33 cellular contexts compared by ENCODE assay signal in genomic region chr7:122643248-122643647, GRCh38. TPM values are rescaled to one million over a fixed set of nuclear protein-coding genes. Genes with fewer than 3 reads are reported as not detected.
"Had no signal": no experiment of that assay in that cellular context is flagged by ENCODE, and none has a peak within 500 bp of the region (broad histone marks: within the 10 kb centered on the region; RNA-seq: fewer than 3 reads in every experiment).

No MANE protein-coding gene starts in this region.

- ATAC-seq: activated CD8-positive, alpha-beta T cell treated with anti-CD3 and anti-CD28 coated beads for 36 hours; activated naive CD4-positive, alpha-beta T cell treated with anti-CD3 and anti-CD28 coated beads, Interleukin-2, amount 50 U/mL, for 72 hours; activated T-cell treated with anti-CD3 and anti-CD28 coated beads, Interleukin-2, amount 50 U/mL, for 4 hours; activated T-cell treated with anti-CD3 and anti-CD28 coated beads, Interleukin-2, amount 50 U/mL, for 72 hours; activated T-helper 17 cell treated with anti-CD3 and anti-CD28 coated beads, Interleukin-2, amount 50 U/mL, for 72 hours; body of pancreas had no signal

- H3K4me1 ChIP-seq: adrenal gland, body of pancreas, breast epithelium had no signal

- DNase-seq: activated B cell treated with CpG ODN at 0.5 μM for 24 hours; activated CD4-positive, alpha-beta memory T cell treated with anti-CD3 and anti-CD28 coated beads for 36 hours; activated CD4-positive, alpha-beta T cell treated with anti-CD3 and anti-CD28 coated beads for 4 hours; activated CD4-positive, alpha-beta T cell treated with anti-CD3 and anti-CD28 coated beads, Interleukin-2, amount 10 ng/mL, durations not matched to agents 24 days and 14 days; activated CD4-positive, alpha-beta T cell treated with anti-CD3 and anti-CD28 coated beads, Interleukin-2, amount 50 U/mL, for 1 hour; activated CD4-positive, alpha-beta T cell treated with anti-CD3 and anti-CD28 coated beads, Interleukin-2, amount 50 U/mL, for 4 hours; activated CD4-positive, CD25-positive, alpha-beta regulatory T cell treated with anti-CD3 and anti-CD28 coated beads, Interleukin-2, amount 50 U/mL, for 72 hours; activated CD8-positive, alpha-beta memory T cell treated with anti-CD3 and anti-CD28 coated beads, Interleukin-2, amount 50 U/mL, for 4 hours; activated CD8-positive, alpha-beta T cell treated with anti-CD3 and anti-CD28 coated beads for 36 hours; activated effector memory CD4-positive, alpha-beta T cell treated with anti-CD3 and anti-CD28 coated beads, Interleukin-2, amount 50 U/mL, for 16 hours; activated gamma-delta T cell treated with Interleukin-2 at 50 U/mL for 16 hours; activated naive CD4-positive, alpha-beta T cell; activated naive CD4-positive, alpha-beta T cell treated with anti-CD3 and anti-CD28 coated beads for 36 hours; activated naive CD4-positive, alpha-beta T cell treated with anti-CD3 and anti-CD28 coated beads, Interleukin-2, amount 50 U/mL, for 16 hours; activated naive CD8-positive, alpha-beta T cell treated with anti-CD3 and anti-CD28 coated beads for 36 hours; activated T-cell treated with anti-CD3 and anti-CD28 coated beads for 4 hours; activated T-cell treated with anti-CD3 and anti-CD28 coated beads, Interleukin-2, amount 50 U/mL, for 1 hour; activated T-cell treated with anti-CD3 and anti-CD28 coated beads, Interleukin-2, amount 50 U/mL, for 4 hours; activated T-cell treated with anti-CD3 and anti-CD28 coated beads, Interleukin-2, amount 50 U/mL, for 72 hours; adrenal gland; amniotic stem cell; aorta; body of pancreas; brain microvascular endothelial cell; central memory CD4-positive, alpha-beta T cell; T-helper 2 cell; T-helper 9 cell had no signal

- H3K9me3 ChIP-seq: adrenal gland, body of pancreas, breast epithelium had no signal

- H3K4me3 ChIP-seq: adrenal gland, body of pancreas, breast epithelium had no signal

- H3K36me3 ChIP-seq: adrenal gland, brain microvascular endothelial cell, breast epithelium had no signal

- H3K27ac ChIP-seq: adrenal gland, body of pancreas, brain microvascular endothelial cell, breast epithelium, VCaP had no signal

- H3K27me3 ChIP-seq: adrenal gland, body of pancreas, brain microvascular endothelial cell, breast epithelium had no signal

RNA-seq across cellular contexts. Expression of gene RNF133, which starts 55.7 kb away (rescaled TPM):
- total RNA-seq: activated B cell treated with CpG ODN at 0.5 μM for 24 hours; activated CD4-positive, alpha-beta memory T cell treated with anti-CD3 and anti-CD28 coated beads for 36 hours; activated CD4-positive, alpha-beta T cell treated with anti-CD3 and anti-CD28 coated beads, Interleukin-2, amount 10 ng/mL, durations not matched to agents 24 days and 14 days; activated CD8-positive, alpha-beta memory T cell treated with anti-CD3 and anti-CD28 coated beads for 36 hours; activated CD8-positive, alpha-beta T cell treated with anti-CD3 and anti-CD28 coated beads for 36 hours; activated naive CD4-positive, alpha-beta T cell treated with anti-CD3 and anti-CD28 coated beads for 36 hours; activated naive CD4-positive, alpha-beta T cell treated with anti-CD3 and anti-CD28 coated beads, Interleukin-2, amount 50 U/mL, for 72 hours; activated naive CD8-positive, alpha-beta T cell treated with anti-CD3 and anti-CD28 coated beads for 36 hours; activated T-cell treated with anti-CD3 and anti-CD28 coated beads, Interleukin-2, amount 50 U/mL, for 4 hours; activated T-cell treated with anti-CD3 and anti-CD28 coated beads, Interleukin-2, amount 50 U/mL, for 72 hours; activated T-helper 1 cell treated with anti-CD3 and anti-CD28 coated beads, Interleukin-12 subunit alpha, Interleukin-12 subunit beta, Interleukin-2, Interleukin-4 antibody, amounts not matched to agents 30 ng/mL and 10 ng/mL and 1 ng/mL, durations not matched to agents 14 hours and 24 hours and 36 hours; activated T-helper 17 cell treated with anti-CD3 and anti-CD28 coated beads, Interleukin-2, amount 50 U/mL, for 72 hours had no signal

RNA-seq across cellular contexts. Expression of gene RNF148, which starts 59.5 kb away (rescaled TPM):
- total RNA-seq: activated B cell treated with CpG ODN at 0.5 μM for 24 hours; activated CD4-positive, alpha-beta memory T cell treated with anti-CD3 and anti-CD28 coated beads for 36 hours; activated CD4-positive, alpha-beta T cell treated with anti-CD3 and anti-CD28 coated beads, Interleukin-2, amount 10 ng/mL, durations not matched to agents 24 days and 14 days; activated CD8-positive, alpha-beta memory T cell treated with anti-CD3 and anti-CD28 coated beads for 36 hours; activated CD8-positive, alpha-beta T cell treated with anti-CD3 and anti-CD28 coated beads for 36 hours; activated naive CD4-positive, alpha-beta T cell treated with anti-CD3 and anti-CD28 coated beads for 36 hours; activated naive CD4-positive, alpha-beta T cell treated with anti-CD3 and anti-CD28 coated beads, Interleukin-2, amount 50 U/mL, for 72 hours; activated naive CD8-positive, alpha-beta T cell treated with anti-CD3 and anti-CD28 coated beads for 36 hours; activated T-cell treated with anti-CD3 and anti-CD28 coated beads, Interleukin-2, amount 50 U/mL, for 4 hours; activated T-cell treated with anti-CD3 and anti-CD28 coated beads, Interleukin-2, amount 50 U/mL, for 72 hours; activated T-helper 1 cell treated with anti-CD3 and anti-CD28 coated beads, Interleukin-12 subunit alpha, Interleukin-12 subunit beta, Interleukin-2, Interleukin-4 antibody, amounts not matched to agents 30 ng/mL and 10 ng/mL and 1 ng/mL, durations not matched to agents 14 hours and 24 hours and 36 hours; activated T-helper 17 cell treated with anti-CD3 and anti-CD28 coated beads, Interleukin-2, amount 50 U/mL, for 72 hours had no signal
